Comparison of ENCODE assay signal across 8 cellular contexts in the genomic region with DNA sequence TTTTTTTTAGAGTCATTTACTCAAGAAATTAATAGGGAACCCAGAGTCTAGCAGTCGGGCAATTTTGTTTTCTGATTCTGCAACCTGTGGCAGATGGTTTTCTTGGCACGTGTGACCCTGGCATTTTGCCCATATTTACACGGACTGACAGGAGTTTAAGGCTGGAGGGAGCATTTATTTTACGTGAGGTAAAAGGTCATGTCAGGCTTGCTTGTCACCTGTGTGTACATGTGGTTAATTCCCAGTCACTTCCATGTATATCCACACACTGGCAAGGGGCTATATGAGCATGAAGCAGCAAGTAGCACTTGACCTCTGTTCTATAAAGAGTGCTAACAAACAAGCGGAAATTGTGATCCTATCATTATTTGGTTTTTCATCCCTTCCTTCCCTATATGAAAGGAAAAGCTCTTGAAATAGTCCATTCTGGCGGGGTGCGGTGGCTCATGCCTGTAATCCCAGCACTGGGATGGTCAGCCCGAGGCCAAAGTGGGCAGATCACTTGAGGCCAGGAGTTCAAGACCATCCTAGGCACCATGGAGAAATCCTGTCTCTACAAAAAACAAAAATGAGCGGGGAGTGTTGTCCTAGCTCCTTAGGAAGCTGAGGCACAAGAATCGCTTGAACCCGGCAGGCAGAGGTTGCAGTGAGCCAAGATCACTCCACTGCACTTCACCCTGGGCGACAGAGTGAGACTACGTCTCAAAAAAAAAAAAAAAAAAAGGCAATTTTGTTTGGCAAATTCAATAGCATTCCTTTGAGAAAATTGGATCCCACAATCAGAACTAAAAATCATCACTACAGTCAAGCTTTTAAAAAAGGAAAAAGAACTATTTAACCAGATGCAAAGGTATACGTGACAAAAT. TPM values are rescaled to one million over a fixed set of nuclear protein-coding genes. Genes with fewer than 3 reads are reported as not detected.
DNase-seq lines count a peak whose midpoint lies in the region; ATAC-seq and TF ChIP-seq lines count a peak whose summit lies in the region.

No MANE protein-coding gene starts in this region.

- H3K4me1 ChIP-seq in left lung: peaks cover 15 to 64% of the 10 kb centered on the region in 2 donors

- H3K9me3 ChIP-seq in left lung (no peaks in the 10 kb centered on the region), WERI-Rb-1 (ENCODE audit: severe bottlenecking) (no peaks in the 10 kb centered on the region)

- H3K9me3 Mint-ChIP-seq in activated T-helper 17 cell treated with anti-CD3 and anti-CD28 coated beads, Interleukin-2, amount 50 U/mL, for 72 hours: no peaks in the 10 kb centered on the region
- H3K9me3 Mint-ChIP-seq in type B pancreatic cell: no peaks in the 10 kb centered on the region

- intact Hi-C loops in left lung (cut with DNase I): no loop called here

- peaks cover 37% of the 10 kb centered on the region for H3K4me1 Mint-ChIP-seq in activated T-helper 17 cell treated with anti-CD3 and anti-CD28 coated beads, Interleukin-2, amount 50 U/mL, for 72 hours
- H3K4me1 Mint-ChIP-seq in type B pancreatic cell (ENCODE audit: unreplicated experiment): peaks cover 40% of the 10 kb centered on the region

- H3K27me3 Mint-ChIP-seq in activated T-helper 17 cell treated with anti-CD3 and anti-CD28 coated beads, Interleukin-2, amount 50 U/mL, for 72 hours: no peaks in the 10 kb centered on the region
- no peaks in the 10 kb centered on the region for H3K27me3 Mint-ChIP-seq in type B pancreatic cell

- peak overlapping the region; percentile 100 for H3K27ac Mint-ChIP-seq in activated T-helper 17 cell treated with anti-CD3 and anti-CD28 coated beads, Interleukin-2, amount 50 U/mL, for 72 hours
- H3K27ac Mint-ChIP-seq in type B pancreatic cell: peak overlapping the region; percentile 97

- peaks cover 53% of the 10 kb centered on the region for H3K36me3 Mint-ChIP-seq in activated T-helper 17 cell treated with anti-CD3 and anti-CD28 coated beads, Interleukin-2, amount 50 U/mL, for 72 hours (ENCODE audit: low read depth)
- no peaks in the 10 kb centered on the region for H3K36me3 Mint-ChIP-seq in type B pancreatic cell

- no peak for ATAC-seq in activated T-helper 17 cell treated with anti-CD3 and anti-CD28 coated beads, Interleukin-2, amount 50 U/mL, for 72 hours (replicated peaks)
- ATAC-seq in left lung: no peak

- H3K27ac ChIP-seq in left lung (peak overlapping the region; percentile 93 to 99), WERI-Rb-1 (no peak overlapping the region)

- TF ChIP-seq CTCF in left lung (IDR thresholded peaks at IDR 0.05) (no peak), type B pancreatic cell (conservative IDR thresholded peaks at IDR 0.05) (no peak), WERI-Rb-1 (IDR thresholded peaks at IDR 0.05; ENCODE audit: low read depth, low read length) (no peak)

- peak overlapping the region; percentile 100 for H3K4me3 Mint-ChIP-seq in activated T-helper 17 cell treated with anti-CD3 and anti-CD28 coated beads, Interleukin-2, amount 50 U/mL, for 72 hours
- H3K4me3 Mint-ChIP-seq in type B pancreatic cell: peak overlapping the region; percentile 92

- H3K36me3 ChIP-seq in left lung: no peaks in the 10 kb centered on the region
- peaks cover 3% of the 10 kb centered on the region for H3K36me3 ChIP-seq in WERI-Rb-1

- H3K27me3 ChIP-seq in left lung (no peaks in the 10 kb centered on the region), WERI-Rb-1 (ENCODE audit: insufficient read depth, low read depth, severe bottlenecking) (no peaks in the 10 kb centered on the region)

- peak overlapping the region; percentile 59 to 93 for H3K4me3 ChIP-seq in left lung
- H3K4me3 ChIP-seq in WERI-Rb-1 (ENCODE audit: low read depth, low read length): no peak overlapping the region

- DNase-seq in DMS153 treated with DMSO at 0.1 percent for 48 hours (lab: John Stamatoyannopoulos, UW; ENCODE audit: unreplicated experiment): peak; percentile 92
- DNase-seq in NCI-H1105 treated with DMSO at 0.1 percent for 48 hours (lab: John Stamatoyannopoulos, UW): peak; percentile 93
- peak in 1 of 2 donors; percentile 43 for DNase-seq in left lung
- DNase-seq in type B pancreatic cell (ENCODE audit: extremely low spot score, unreplicated experiment): no peak
- DNase-seq in KG1 (lab: John Stamatoyannopoulos, UW): no peak
- DNase-seq in WERI-Rb-1: no peak
- DNase-seq in hepatic stellate cell (ENCODE audit: low spot score): no peak

RNA-seq across cellular contexts. Expression of a gene that starts 2.1 kb away (rescaled TPM):
- 100 to 1,000 TPM in 1 of 2 donors, 10 to 100 TPM in 1; 50.4 to 127 TPM for total RNA-seq in activated T-helper 17 cell treated with anti-CD3 and anti-CD28 coated beads, Interleukin-2, amount 50 U/mL, for 72 hours
- 100 to 1,000 TPM; 105 to 116 TPM for total RNA-seq in left lung
- 73.2 and 82.9 TPM in 2 replicates for total RNA-seq in type B pancreatic cell (ENCODE audit: low replicate concordance)

RNA-seq across cellular contexts. Expression of a gene that starts 34.8 kb away (rescaled TPM):
- total RNA-seq in activated T-helper 17 cell treated with anti-CD3 and anti-CD28 coated beads, Interleukin-2, amount 50 U/mL, for 72 hours: 100 to 1,000 TPM; 107 to 348 TPM
- total RNA-seq in left lung (100 to 1,000 TPM in 1 of 2 donors, 10 to 100 TPM in 1; 66.8 to 131 TPM), type B pancreatic cell (ENCODE audit: low replicate concordance) (143 and 163 TPM in 2 replicates)

RNA-seq across cellular contexts. Expression of a gene that starts 47.6 kb away (rescaled TPM):
- 100 to 1,000 TPM; 489 to 772 TPM for total RNA-seq in activated T-helper 17 cell treated with anti-CD3 and anti-CD28 coated beads, Interleukin-2, amount 50 U/mL, for 72 hours
- total RNA-seq in left lung: 100 to 1,000 TPM; 451 to 546 TPM
- 481 and 483 TPM in 2 replicates for total RNA-seq in type B pancreatic cell (ENCODE audit: low replicate concordance)

Comparison
In these comparisons a context has a peak if more than half of its experiments do, and no peak if none do; other contexts are left out.
1. DNase-seq: peak in DMS153 treated with DMSO at 0.1 percent for 48 hours (single experiment) and NCI-H1105 treated with DMSO at 0.1 percent for 48 hours (single experiment); none in type B pancreatic cell (single experiment), KG1 (single experiment), WERI-Rb-1 (single experiment) and hepatic stellate cell (single experiment).